Comparison of ENCODE assay signal across 1 cellular context in the genomic region with DNA sequence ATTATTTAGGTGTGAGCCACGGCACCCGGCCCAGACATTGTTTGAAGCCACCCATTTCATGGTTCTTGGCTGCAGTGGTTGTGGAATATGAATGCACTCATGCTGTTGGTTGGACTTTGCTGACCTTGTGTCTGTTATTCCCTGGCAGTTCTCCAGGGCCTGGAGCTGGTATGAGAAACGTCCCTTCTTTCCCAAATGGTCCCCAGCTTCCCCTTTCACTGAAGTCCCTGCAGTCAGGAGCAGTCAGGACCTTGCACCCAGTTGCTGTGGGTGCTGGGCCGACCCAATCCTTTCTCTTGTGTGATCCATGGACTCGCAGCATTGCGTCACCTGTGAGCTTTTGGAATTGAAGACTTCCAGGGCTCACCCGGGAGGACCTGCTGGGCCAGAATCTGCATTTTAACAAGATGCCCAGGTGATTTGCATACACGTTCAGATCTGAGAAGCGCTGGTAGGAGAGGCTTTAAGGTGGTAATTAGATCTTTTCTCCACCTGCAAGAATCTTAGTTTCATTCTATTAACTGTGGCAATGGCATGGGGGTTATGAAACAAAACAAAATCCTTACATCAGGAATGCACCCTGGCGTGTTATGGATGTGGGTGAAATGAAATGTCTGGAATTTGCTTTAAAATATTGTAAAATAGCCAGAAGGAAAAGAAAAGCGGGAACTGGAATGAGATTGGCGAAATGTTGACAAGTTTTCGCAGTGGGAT.
A peak's percentile ranks its signal among the peaks of the same experiment; 100 is the strongest.
TF ChIP-seq lines count a peak whose summit lies in the region.
"Not testable (repeated sequence)": the region's sequence is repeated elsewhere in the genome, so short reads cannot be mapped to it uniquely, and the experiment has no call there.

No MANE protein-coding gene starts in this region.

TF ChIP-seq in HepG2, 621 proteins besides CTCF, POLR2A, EP300 and RAD21 (continued from another document and continues in another):
- TF ChIP-seq, protein P1, sequence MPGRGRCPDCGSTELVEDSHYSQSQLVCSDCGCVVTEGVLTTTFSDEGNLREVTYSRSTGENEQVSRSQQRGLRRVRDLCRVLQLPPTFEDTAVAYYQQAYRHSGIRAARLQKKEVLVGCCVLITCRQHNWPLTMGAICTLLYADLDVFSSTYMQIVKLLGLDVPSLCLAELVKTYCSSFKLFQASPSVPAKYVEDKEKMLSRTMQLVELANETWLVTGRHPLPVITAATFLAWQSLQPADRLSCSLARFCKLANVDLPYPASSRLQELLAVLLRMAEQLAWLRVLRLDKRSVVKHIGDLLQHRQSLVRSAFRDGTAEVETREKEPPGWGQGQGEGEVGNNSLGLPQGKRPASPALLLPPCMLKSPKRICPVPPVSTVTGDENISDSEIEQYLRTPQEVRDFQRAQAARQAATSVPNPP (CRISPR knock-in tag; IDR thresholded peaks at IDR 0.05) = 0 out of 2 replicates have a peak, but pooled peaks have one; percentile 65
- peak; percentile 85; the same call in 1 of the 2 replicates for TF ChIP-seq KLF9 (CRISPR knock-in tag; IDR thresholded peaks at IDR 0.05; ENCODE audit: low read depth)
- TF ChIP-seq HMG20B (CRISPR knock-in tag; conservative IDR thresholded peaks at IDR 0.05) = 0 out of 2 replicates have a peak, but pooled peaks have one; percentile 45
- TF ChIP-seq CBX5 (CRISPR knock-in tag; IDR thresholded peaks at IDR 0.05; ENCODE audit: borderline replicate concordance) = peak; percentile 91; the same call in 1 of the 2 replicates
- peak; percentile 37; the same call in 1 of the 2 replicates for TF ChIP-seq SOX13 (IDR thresholded peaks at IDR 0.05)
- peak in 1 of 2 experiments; percentile 78; a peak in 2 of 4 replicates for TF ChIP-seq SOX13 (CRISPR knock-in tag; conservative IDR thresholded peaks at IDR 0.05 in 1 of 2, IDR thresholded peaks at IDR 0.05 in 1 of 2)
- peak; percentile 20; the same call in 1 of the 2 replicates for TF ChIP-seq ZNF431 (CRISPR knock-in tag; IDR thresholded peaks at IDR 0.05; ENCODE audit: borderline replicate concordance, low read depth)
- TF ChIP-seq ZNF766 (CRISPR knock-in tag; IDR thresholded peaks at IDR 0.05; ENCODE audit: borderline replicate concordance) = 0 out of 2 replicates have a peak, but pooled peaks have one; percentile 80
- TF ChIP-seq ZSCAN9 (CRISPR knock-in tag; IDR thresholded peaks at IDR 0.05; ENCODE audit: borderline replicate concordance) = peak; percentile 60; the same call in 1 of the 2 replicates
- peak; percentile 85 for TF ChIP-seq IRF2 (CRISPR knock-in tag; IDR thresholded peaks at IDR 0.05)
- 0 out of 2 replicates have a peak, but pooled peaks have one; percentile 15 for TF ChIP-seq ZSCAN30 (CRISPR knock-in tag; IDR thresholded peaks at IDR 0.05)
- TF ChIP-seq, protein P2, sequence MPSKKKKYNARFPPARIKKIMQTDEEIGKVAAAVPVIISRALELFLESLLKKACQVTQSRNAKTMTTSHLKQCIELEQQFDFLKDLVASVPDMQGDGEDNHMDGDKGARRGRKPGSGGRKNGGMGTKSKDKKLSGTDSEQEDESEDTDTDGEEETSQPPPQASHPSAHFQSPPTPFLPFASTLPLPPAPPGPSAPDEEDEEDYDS (CRISPR knock-in tag; IDR thresholded peaks at IDR 0.05) = peak; percentile 54; the same call in 1 of the 2 replicates
- peak; percentile 27; the same call in 1 of the 2 replicates for TF ChIP-seq SIX1 (CRISPR knock-in tag; IDR thresholded peaks at IDR 0.05; ENCODE audit: borderline replicate concordance)
- peak; percentile 68; the same call in 1 of the 2 replicates for TF ChIP-seq ZKSCAN8 (CRISPR knock-in tag; IDR thresholded peaks at IDR 0.05; ENCODE audit: borderline replicate concordance)
- peak; percentile 36; the same call in 1 of the 2 replicates for TF ChIP-seq NR2F6 (IDR thresholded peaks at IDR 0.05)
- TF ChIP-seq NR2F6 (CRISPR knock-in tag; IDR thresholded peaks at IDR 0.05) = peak; percentile 61
- TF ChIP-seq CEBPB (IDR thresholded peaks at IDR 0.05; ENCODE audit: borderline replicate concordance, low read depth, low read length) = peak; percentile 97
- TF ChIP-seq WIZ (CRISPR knock-in tag; IDR thresholded peaks at IDR 0.05) = peak; percentile 92
- TF ChIP-seq ATF7-NPFF (CRISPR knock-in tag; IDR thresholded peaks at IDR 0.05; ENCODE audit: low read depth) = 0 out of 2 replicates have a peak, but pooled peaks have one; percentile 38
- TF ChIP-seq FOXK1 (CRISPR knock-in tag; IDR thresholded peaks at IDR 0.05; ENCODE audit: borderline replicate concordance, low read depth) = peak; percentile 65; the same call in 1 of the 2 replicates
- peak; percentile 67 for TF ChIP-seq ISL2 (CRISPR knock-in tag; IDR thresholded peaks at IDR 0.05)
- peak; percentile 61; the same call in 1 of the 2 replicates for TF ChIP-seq ARHGAP35 (CRISPR knock-in tag; IDR thresholded peaks at IDR 0.05; ENCODE audit: borderline replicate concordance)
- peak; percentile 34 for TF ChIP-seq ASH2L (IDR thresholded peaks at IDR 0.05; ENCODE audit: insufficient read length, low read depth, low read length)
- TF ChIP-seq ZNF891 (CRISPR knock-in tag; IDR thresholded peaks at IDR 0.05) = peak; percentile 89
- peak; percentile 89 for TF ChIP-seq TEAD3 (CRISPR knock-in tag; optimal IDR thresholded peaks at IDR 0.05; ENCODE audit: borderline replicate concordance)
- TF ChIP-seq MAZ (IDR thresholded peaks at IDR 0.05; ENCODE audit: borderline replicate concordance, low read depth, low read length) = not testable (repeated sequence)
- peak; percentile 37; the same call in 1 of the 2 replicates for TF ChIP-seq MAZ (CRISPR knock-in tag; IDR thresholded peaks at IDR 0.05; ENCODE audit: low read depth)
- TF ChIP-seq, protein P3, sequence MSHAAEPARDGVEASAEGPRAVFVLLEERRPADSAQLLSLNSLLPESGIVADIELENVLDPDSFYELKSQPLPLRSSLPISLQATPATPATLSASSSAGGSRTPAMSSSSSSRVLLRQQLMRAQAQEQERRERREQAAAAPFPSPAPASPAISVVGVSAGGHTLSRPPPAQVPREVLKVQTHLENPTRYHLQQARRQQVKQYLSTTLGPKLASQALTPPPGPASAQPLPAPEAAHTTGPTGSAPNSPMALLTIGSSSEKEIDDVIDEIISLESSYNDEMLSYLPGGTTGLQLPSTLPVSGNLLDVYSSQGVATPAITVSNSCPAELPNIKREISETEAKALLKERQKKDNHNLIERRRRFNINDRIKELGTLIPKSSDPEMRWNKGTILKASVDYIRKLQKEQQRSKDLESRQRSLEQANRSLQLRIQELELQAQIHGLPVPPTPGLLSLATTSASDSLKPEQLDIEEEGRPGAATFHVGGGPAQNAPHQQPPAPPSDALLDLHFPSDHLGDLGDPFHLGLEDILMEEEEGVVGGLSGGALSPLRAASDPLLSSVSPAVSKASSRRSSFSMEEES (CRISPR knock-in tag; IDR thresholded peaks at IDR 0.05) = peak; percentile 61; the same call in 1 of the 2 replicates
- TF ChIP-seq, protein P4, sequence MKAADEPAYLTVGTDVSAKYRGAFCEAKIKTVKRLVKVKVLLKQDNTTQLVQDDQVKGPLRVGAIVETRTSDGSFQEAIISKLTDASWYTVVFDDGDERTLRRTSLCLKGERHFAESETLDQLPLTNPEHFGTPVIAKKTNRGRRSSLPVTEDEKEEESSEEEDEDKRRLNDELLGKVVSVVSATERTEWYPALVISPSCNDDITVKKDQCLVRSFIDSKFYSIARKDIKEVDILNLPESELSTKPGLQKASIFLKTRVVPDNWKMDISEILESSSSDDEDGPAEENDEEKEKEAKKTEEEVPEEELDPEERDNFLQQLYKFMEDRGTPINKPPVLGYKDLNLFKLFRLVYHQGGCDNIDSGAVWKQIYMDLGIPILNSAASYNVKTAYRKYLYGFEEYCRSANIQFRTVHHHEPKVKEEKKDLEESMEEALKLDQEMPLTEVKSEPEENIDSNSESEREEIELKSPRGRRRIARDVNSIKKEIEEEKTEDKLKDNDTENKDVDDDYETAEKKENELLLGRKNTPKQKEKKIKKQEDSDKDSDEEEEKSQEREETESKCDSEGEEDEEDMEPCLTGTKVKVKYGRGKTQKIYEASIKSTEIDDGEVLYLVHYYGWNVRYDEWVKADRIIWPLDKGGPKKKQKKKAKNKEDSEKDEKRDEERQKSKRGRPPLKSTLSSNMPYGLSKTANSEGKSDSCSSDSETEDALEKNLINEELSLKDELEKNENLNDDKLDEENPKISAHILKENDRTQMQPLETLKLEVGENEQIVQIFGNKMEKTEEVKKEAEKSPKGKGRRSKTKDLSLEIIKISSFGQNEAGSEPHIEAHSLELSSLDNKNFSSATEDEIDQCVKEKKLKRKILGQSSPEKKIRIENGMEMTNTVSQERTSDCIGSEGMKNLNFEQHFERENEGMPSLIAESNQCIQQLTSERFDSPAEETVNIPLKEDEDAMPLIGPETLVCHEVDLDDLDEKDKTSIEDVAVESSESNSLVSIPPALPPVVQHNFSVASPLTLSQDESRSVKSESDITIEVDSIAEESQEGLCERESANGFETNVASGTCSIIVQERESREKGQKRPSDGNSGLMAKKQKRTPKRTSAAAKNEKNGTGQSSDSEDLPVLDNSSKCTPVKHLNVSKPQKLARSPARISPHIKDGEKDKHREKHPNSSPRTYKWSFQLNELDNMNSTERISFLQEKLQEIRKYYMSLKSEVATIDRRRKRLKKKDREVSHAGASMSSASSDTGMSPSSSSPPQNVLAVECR (CRISPR knock-in tag; IDR thresholded peaks at IDR 0.05; ENCODE audit: borderline replicate concordance) = peak; percentile 60; the same call in 1 of the 2 replicates
- peak; percentile 88 for TF ChIP-seq MIER2 (CRISPR knock-in tag; IDR thresholded peaks at IDR 0.05)
- TF ChIP-seq STAG1 (CRISPR knock-in tag; IDR thresholded peaks at IDR 0.05) = 0 out of 2 replicates have a peak, but pooled peaks have one; percentile 29
- TF ChIP-seq, protein P5, sequence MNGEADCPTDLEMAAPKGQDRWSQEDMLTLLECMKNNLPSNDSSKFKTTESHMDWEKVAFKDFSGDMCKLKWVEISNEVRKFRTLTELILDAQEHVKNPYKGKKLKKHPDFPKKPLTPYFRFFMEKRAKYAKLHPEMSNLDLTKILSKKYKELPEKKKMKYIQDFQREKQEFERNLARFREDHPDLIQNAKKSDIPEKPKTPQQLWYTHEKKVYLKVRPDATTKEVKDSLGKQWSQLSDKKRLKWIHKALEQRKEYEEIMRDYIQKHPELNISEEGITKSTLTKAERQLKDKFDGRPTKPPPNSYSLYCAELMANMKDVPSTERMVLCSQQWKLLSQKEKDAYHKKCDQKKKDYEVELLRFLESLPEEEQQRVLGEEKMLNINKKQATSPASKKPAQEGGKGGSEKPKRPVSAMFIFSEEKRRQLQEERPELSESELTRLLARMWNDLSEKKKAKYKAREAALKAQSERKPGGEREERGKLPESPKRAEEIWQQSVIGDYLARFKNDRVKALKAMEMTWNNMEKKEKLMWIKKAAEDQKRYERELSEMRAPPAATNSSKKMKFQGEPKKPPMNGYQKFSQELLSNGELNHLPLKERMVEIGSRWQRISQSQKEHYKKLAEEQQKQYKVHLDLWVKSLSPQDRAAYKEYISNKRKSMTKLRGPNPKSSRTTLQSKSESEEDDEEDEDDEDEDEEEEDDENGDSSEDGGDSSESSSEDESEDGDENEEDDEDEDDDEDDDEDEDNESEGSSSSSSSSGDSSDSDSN (CRISPR knock-in tag; IDR thresholded peaks at IDR 0.05) = peak; percentile 74
- TF ChIP-seq TRIM24 (CRISPR knock-in tag; IDR thresholded peaks at IDR 0.05) = peak; percentile 94
- peak; percentile 90 for TF ChIP-seq ZNF614 (CRISPR knock-in tag; IDR thresholded peaks at IDR 0.05; ENCODE audit: borderline replicate concordance)
- TF ChIP-seq, protein P6, sequence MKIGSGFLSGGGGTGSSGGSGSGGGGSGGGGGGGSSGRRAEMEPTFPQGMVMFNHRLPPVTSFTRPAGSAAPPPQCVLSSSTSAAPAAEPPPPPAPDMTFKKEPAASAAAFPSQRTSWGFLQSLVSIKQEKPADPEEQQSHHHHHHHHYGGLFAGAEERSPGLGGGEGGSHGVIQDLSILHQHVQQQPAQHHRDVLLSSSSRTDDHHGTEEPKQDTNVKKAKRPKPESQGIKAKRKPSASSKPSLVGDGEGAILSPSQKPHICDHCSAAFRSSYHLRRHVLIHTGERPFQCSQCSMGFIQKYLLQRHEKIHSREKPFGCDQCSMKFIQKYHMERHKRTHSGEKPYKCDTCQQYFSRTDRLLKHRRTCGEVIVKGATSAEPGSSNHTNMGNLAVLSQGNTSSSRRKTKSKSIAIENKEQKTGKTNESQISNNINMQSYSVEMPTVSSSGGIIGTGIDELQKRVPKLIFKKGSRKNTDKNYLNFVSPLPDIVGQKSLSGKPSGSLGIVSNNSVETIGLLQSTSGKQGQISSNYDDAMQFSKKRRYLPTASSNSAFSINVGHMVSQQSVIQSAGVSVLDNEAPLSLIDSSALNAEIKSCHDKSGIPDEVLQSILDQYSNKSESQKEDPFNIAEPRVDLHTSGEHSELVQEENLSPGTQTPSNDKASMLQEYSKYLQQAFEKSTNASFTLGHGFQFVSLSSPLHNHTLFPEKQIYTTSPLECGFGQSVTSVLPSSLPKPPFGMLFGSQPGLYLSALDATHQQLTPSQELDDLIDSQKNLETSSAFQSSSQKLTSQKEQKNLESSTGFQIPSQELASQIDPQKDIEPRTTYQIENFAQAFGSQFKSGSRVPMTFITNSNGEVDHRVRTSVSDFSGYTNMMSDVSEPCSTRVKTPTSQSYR (CRISPR knock-in tag; IDR thresholded peaks at IDR 0.05; ENCODE audit: borderline replicate concordance) = peak; percentile 91
- peak; percentile 73; the same call in 1 of the 2 replicates for TF ChIP-seq SAP130 (CRISPR knock-in tag; IDR thresholded peaks at IDR 0.05; ENCODE audit: low read depth)
- TF ChIP-seq ZNF124 (CRISPR knock-in tag; IDR thresholded peaks at IDR 0.05) = peak; percentile 96
- peak; percentile 84; the same call in 1 of the 2 replicates for TF ChIP-seq ADNP (CRISPR knock-in tag; IDR thresholded peaks at IDR 0.05)
- TF ChIP-seq BRD4 (CRISPR knock-in tag; IDR thresholded peaks at IDR 0.05) = 0 out of 2 replicates have a peak, but pooled peaks have one; percentile 56
- TF ChIP-seq ZFX (CRISPR knock-in tag; IDR thresholded peaks at IDR 0.05; ENCODE audit: low read depth) = peak; percentile 78
- peak; percentile 79 for TF ChIP-seq SALL2 (CRISPR knock-in tag; IDR thresholded peaks at IDR 0.05)
- TF ChIP-seq KMT2A (CRISPR knock-in tag; IDR thresholded peaks at IDR 0.05) = peak; percentile 60
- TF ChIP-seq, protein P7, sequence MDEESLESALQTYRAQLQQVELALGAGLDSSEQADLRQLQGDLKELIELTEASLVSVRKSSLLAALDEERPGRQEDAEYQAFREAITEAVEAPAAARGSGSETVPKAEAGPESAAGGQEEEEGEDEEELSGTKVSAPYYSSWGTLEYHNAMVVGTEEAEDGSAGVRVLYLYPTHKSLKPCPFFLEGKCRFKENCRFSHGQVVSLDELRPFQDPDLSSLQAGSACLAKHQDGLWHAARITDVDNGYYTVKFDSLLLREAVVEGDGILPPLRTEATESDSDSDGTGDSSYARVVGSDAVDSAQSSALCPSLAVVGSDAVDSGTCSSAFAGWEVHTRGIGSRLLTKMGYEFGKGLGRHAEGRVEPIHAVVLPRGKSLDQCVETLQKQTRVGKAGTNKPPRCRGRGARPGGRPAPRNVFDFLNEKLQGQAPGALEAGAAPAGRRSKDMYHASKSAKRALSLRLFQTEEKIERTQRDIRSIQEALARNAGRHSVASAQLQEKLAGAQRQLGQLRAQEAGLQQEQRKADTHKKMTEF (CRISPR knock-in tag; IDR thresholded peaks at IDR 0.05) = peak; percentile 86
- TF ChIP-seq, protein P8, sequence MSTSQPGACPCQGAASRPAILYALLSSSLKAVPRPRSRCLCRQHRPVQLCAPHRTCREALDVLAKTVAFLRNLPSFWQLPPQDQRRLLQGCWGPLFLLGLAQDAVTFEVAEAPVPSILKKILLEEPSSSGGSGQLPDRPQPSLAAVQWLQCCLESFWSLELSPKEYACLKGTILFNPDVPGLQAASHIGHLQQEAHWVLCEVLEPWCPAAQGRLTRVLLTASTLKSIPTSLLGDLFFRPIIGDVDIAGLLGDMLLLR (CRISPR knock-in tag; IDR thresholded peaks at IDR 0.05) = peak; percentile 73; the same call in 1 of the 2 replicates
- peak; percentile 98 for TF ChIP-seq ZNF567 (CRISPR knock-in tag; IDR thresholded peaks at IDR 0.05; ENCODE audit: borderline replicate concordance)
